Comparison of ENCODE assay signal across 1 cellular context in the genomic region with DNA sequence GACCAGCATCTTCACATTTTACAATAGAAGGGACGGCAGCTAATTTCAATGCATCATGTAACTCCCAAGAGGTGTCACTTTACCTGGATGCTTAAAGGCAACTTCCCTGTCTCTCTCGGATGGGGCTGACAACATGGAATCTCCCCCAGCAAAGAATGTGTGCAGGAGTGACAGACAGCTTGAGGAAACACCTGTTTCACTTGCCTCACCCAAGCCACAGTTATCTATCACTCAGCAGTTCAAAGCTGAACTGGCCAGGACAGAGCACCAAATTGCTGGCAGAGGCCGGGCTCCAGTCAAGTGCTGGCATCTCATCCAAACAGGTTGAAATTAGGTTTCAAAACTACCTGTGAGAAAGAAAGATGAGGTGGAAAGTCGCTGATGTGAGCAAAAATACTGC.
TF ChIP-seq lines count a peak whose summit lies in the region.

No MANE protein-coding gene starts in this region.

TF ChIP-seq in GM23338, 12 proteins besides CTCF, POLR2A, EP300 and RAD21 (continued from another document):
- TF ChIP-seq, protein P1, sequence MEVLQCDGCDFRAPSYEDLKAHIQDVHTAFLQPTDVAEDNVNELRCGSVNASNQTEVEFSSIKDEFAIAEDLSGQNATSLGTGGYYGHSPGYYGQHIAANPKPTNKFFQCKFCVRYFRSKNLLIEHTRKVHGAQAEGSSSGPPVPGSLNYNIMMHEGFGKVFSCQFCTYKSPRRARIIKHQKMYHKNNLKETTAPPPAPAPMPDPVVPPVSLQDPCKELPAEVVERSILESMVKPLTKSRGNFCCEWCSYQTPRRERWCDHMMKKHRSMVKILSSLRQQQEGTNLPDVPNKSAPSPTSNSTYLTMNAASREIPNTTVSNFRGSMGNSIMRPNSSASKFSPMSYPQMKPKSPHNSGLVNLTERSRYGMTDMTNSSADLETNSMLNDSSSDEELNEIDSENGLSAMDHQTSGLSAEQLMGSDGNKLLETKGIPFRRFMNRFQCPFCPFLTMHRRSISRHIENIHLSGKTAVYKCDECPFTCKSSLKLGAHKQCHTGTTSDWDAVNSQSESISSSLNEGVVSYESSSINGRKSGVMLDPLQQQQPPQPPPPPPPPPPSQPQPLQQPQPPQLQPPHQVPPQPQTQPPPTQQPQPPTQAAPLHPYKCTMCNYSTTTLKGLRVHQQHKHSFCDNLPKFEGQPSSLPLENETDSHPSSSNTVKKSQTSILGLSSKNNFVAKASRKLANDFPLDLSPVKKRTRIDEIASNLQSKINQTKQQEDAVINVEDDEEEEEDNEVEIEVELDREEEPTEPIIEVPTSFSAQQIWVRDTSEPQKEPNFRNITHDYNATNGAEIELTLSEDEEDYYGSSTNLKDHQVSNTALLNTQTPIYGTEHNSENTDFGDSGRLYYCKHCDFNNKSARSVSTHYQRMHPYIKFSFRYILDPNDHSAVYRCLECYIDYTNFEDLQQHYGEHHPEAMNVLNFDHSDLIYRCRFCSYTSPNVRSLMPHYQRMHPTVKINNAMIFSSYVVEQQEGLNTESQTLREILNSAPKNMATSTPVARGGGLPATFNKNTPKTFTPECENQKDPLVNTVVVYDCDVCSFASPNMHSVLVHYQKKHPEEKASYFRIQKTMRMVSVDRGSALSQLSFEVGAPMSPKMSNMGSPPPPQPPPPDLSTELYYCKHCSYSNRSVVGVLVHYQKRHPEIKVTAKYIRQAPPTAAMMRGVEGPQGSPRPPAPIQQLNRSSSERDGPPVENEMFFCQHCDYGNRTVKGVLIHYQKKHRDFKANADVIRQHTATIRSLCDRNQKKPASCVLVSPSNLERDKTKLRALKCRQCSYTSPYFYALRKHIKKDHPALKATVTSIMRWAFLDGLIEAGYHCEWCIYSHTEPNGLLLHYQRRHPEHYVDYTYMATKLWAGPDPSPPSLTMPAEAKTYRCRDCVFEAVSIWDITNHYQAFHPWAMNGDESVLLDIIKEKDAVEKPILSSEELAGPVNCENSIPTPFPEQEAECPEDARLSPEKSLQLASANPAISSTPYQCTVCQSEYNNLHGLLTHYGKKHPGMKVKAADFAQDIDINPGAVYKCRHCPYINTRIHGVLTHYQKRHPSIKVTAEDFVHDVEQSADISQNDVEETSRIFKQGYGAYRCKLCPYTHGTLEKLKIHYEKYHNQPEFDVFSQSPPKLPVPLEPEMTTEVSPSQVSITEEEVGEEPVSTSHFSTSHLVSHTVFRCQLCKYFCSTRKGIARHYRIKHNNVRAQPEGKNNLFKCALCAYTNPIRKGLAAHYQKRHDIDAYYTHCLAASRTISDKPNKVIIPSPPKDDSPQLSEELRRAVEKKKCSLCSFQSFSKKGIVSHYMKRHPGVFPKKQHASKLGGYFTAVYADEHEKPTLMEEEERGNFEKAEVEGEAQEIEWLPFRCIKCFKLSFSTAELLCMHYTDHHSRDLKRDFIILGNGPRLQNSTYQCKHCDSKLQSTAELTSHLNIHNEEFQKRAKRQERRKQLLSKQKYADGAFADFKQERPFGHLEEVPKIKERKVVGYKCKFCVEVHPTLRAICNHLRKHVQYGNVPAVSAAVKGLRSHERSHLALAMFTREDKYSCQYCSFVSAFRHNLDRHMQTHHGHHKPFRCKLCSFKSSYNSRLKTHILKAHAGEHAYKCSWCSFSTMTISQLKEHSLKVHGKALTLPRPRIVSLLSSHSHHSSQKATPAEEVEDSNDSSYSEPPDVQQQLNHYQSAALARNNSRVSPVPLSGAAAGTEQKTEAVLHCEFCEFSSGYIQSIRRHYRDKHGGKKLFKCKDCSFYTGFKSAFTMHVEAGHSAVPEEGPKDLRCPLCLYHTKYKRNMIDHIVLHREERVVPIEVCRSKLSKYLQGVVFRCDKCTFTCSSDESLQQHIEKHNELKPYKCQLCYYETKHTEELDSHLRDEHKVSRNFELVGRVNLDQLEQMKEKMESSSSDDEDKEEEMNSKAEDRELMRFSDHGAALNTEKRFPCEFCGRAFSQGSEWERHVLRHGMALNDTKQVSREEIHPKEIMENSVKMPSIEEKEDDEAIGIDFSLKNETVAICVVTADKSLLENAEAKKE (CRISPR knock-in tag; IDR thresholded peaks at IDR 0.05), result no peak
- TF ChIP-seq CREB1 (CRISPR knock-in tag; IDR thresholded peaks at IDR 0.05; ENCODE audit: low read depth) (no peak), JUNB (IDR thresholded peaks at IDR 0.05; ENCODE audit: unreplicated experiment) (no peak), EZH2 (IDR thresholded peaks at IDR 0.05; ENCODE audit: low read depth, unreplicated experiment) (no peak), ZNF331 (CRISPR knock-in tag; IDR thresholded peaks at IDR 0.05; ENCODE audit: low read depth) (no peak), NANOG (IDR thresholded peaks at IDR 0.05; ENCODE audit: borderline replicate concordance) (no peak)
- TF ChIP-seq, protein P2, sequence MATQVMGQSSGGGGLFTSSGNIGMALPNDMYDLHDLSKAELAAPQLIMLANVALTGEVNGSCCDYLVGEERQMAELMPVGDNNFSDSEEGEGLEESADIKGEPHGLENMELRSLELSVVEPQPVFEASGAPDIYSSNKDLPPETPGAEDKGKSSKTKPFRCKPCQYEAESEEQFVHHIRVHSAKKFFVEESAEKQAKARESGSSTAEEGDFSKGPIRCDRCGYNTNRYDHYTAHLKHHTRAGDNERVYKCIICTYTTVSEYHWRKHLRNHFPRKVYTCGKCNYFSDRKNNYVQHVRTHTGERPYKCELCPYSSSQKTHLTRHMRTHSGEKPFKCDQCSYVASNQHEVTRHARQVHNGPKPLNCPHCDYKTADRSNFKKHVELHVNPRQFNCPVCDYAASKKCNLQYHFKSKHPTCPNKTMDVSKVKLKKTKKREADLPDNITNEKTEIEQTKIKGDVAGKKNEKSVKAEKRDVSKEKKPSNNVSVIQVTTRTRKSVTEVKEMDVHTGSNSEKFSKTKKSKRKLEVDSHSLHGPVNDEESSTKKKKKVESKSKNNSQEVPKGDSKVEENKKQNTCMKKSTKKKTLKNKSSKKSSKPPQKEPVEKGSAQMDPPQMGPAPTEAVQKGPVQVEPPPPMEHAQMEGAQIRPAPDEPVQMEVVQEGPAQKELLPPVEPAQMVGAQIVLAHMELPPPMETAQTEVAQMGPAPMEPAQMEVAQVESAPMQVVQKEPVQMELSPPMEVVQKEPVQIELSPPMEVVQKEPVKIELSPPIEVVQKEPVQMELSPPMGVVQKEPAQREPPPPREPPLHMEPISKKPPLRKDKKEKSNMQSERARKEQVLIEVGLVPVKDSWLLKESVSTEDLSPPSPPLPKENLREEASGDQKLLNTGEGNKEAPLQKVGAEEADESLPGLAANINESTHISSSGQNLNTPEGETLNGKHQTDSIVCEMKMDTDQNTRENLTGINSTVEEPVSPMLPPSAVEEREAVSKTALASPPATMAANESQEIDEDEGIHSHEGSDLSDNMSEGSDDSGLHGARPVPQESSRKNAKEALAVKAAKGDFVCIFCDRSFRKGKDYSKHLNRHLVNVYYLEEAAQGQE (IDR thresholded peaks at IDR 0.05; ENCODE audit: unreplicated experiment), result no peak
